26 cellular contexts compared by ENCODE assay signal in the genomic region with DNA sequence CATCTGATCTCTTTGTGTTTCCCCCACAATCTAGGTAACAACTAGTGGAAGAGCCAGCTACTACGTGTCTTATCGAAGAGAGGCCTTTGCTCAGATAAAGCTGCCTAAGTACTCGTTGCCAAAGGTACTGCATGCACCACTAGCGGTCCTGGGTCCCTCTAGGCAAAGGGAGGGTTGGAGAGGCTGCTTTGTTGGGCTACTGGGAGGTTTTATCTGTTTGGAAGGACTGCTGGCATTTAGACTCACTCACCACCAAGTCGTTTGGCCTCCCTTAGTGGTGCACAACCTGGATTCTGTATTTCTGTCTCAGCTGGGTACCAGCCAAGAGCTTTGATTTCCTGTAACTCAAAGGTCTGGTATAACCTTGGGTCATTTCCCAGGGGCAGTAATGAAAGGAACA.
"Had no signal": no experiment of that assay in that cellular context is flagged by ENCODE, and none has a peak within 500 bp of the region (broad histone marks: within the 10 kb centered on the region; RNA-seq: fewer than 3 reads in every experiment).

No MANE protein-coding gene starts in this region.

- H3K9me3 Mint-ChIP-seq: activated CD4-positive, alpha-beta memory T cell treated with anti-CD3 and anti-CD28 coated beads for 36 hours; activated CD4-positive, alpha-beta T cell treated with anti-CD3 and anti-CD28 coated beads, Interleukin-2, amount 10 ng/mL, durations not matched to agents 24 days and 14 days; activated naive CD4-positive, alpha-beta T cell treated with anti-CD3 and anti-CD28 coated beads, Interleukin-2, amount 10 ng/mL, durations not matched to agents 7 days and 5 days; activated T-helper 1 cell treated with anti-CD3 and anti-CD28 coated beads, Interleukin-12 subunit alpha, Interleukin-12 subunit beta, Interleukin-2, Interleukin-4 antibody, amounts not matched to agents 30 ng/mL and 10 ng/mL and 1 ng/mL, durations not matched to agents 14 hours and 24 hours and 36 hours; activated T-helper 2 cell treated with anti-CD3 and anti-CD28 coated beads, Interferon-gamma antibody, Interleukin-2, Interleukin-4, amounts not matched to agents 10 μg/mL and 5 μg/mL and 100 μg/mL, durations not matched to agents 14 hours and 24 hours and 36 hours had no signal

- H3K4me3 ChIP-seq: ascending aorta, body of pancreas, colonic mucosa had no signal

- ATAC-seq: activated CD4-positive, alpha-beta T cell treated with anti-CD3 and anti-CD28 coated beads for 36 hours; activated CD8-positive, alpha-beta memory T cell treated with anti-CD3 and anti-CD28 coated beads, Interleukin-2, amount 10 ng/mL, durations not matched to agents 7 days and 5 days; activated CD8-positive, alpha-beta T cell treated with anti-CD3 and anti-CD28 coated beads, Interleukin-2, amount 10 ng/mL, durations not matched to agents 7 days and 5 days; activated naive CD4-positive, alpha-beta T cell treated with anti-CD3 and anti-CD28 coated beads, Interleukin-2, amount 50 U/mL, for 72 hours; body of pancreas had no signal

- H3K36me3 Mint-ChIP-seq: activated CD4-positive, alpha-beta memory T cell treated with anti-CD3 and anti-CD28 coated beads for 36 hours; activated CD8-positive, alpha-beta memory T cell treated with anti-CD3 and anti-CD28 coated beads, Interleukin-2, amount 10 ng/mL, durations not matched to agents 7 days and 5 days; activated naive CD4-positive, alpha-beta T cell treated with anti-CD3 and anti-CD28 coated beads, Interleukin-2, amount 10 ng/mL, durations not matched to agents 7 days and 5 days; activated naive CD4-positive, alpha-beta T cell treated with anti-CD3 and anti-CD28 coated beads, Interleukin-2, amount 50 U/mL, for 72 hours; activated naive CD8-positive, alpha-beta T cell treated with anti-CD3 and anti-CD28 coated beads, Interleukin-2, amount 10 ng/mL, durations not matched to agents 7 days and 5 days had no signal

- H3K27ac ChIP-seq: ascending aorta, body of pancreas, colonic mucosa, epithelial cell of prostate had no signal

- H3K4me3 Mint-ChIP-seq: activated CD4-positive, alpha-beta memory T cell treated with anti-CD3 and anti-CD28 coated beads for 36 hours; activated CD4-positive, alpha-beta T cell treated with anti-CD3 and anti-CD28 coated beads for 36 hours; activated CD4-positive, alpha-beta T cell treated with anti-CD3 and anti-CD28 coated beads, Interleukin-2, amount 10 ng/mL, durations not matched to agents 24 days and 14 days; activated CD8-positive, alpha-beta memory T cell treated with anti-CD3 and anti-CD28 coated beads, Interleukin-2, amount 10 ng/mL, durations not matched to agents 7 days and 5 days; activated CD8-positive, alpha-beta T cell treated with anti-CD3 and anti-CD28 coated beads, Interleukin-2, amount 10 ng/mL, durations not matched to agents 7 days and 5 days; activated naive CD4-positive, alpha-beta T cell treated with anti-CD3 and anti-CD28 coated beads, Interleukin-2, amount 10 ng/mL, durations not matched to agents 7 days and 5 days; activated naive CD8-positive, alpha-beta T cell treated with anti-CD3 and anti-CD28 coated beads, Interleukin-2, amount 10 ng/mL, durations not matched to agents 7 days and 5 days; activated T-helper 1 cell treated with anti-CD3 and anti-CD28 coated beads, Interleukin-12 subunit alpha, Interleukin-12 subunit beta, Interleukin-2, Interleukin-4 antibody, amounts not matched to agents 30 ng/mL and 10 ng/mL and 1 ng/mL, durations not matched to agents 14 hours and 24 hours and 36 hours had no signal

- H3K27ac Mint-ChIP-seq: activated CD4-positive, alpha-beta memory T cell treated with anti-CD3 and anti-CD28 coated beads for 36 hours; activated CD4-positive, alpha-beta T cell treated with anti-CD3 and anti-CD28 coated beads for 36 hours; activated CD4-positive, alpha-beta T cell treated with anti-CD3 and anti-CD28 coated beads, Interleukin-2, amount 10 ng/mL, durations not matched to agents 24 days and 14 days; activated CD8-positive, alpha-beta memory T cell treated with anti-CD3 and anti-CD28 coated beads, Interleukin-2, amount 10 ng/mL, durations not matched to agents 7 days and 5 days; activated CD8-positive, alpha-beta T cell treated with anti-CD3 and anti-CD28 coated beads, Interleukin-2, amount 10 ng/mL, durations not matched to agents 7 days and 5 days; activated naive CD4-positive, alpha-beta T cell treated with anti-CD3 and anti-CD28 coated beads, Interleukin-2, amount 10 ng/mL, durations not matched to agents 7 days and 5 days; activated naive CD4-positive, alpha-beta T cell treated with anti-CD3 and anti-CD28 coated beads, Interleukin-2, amount 50 U/mL, for 72 hours; activated naive CD8-positive, alpha-beta T cell treated with anti-CD3 and anti-CD28 coated beads, Interleukin-2, amount 10 ng/mL, durations not matched to agents 7 days and 5 days; activated T-helper 1 cell treated with anti-CD3 and anti-CD28 coated beads, Interleukin-12 subunit alpha, Interleukin-12 subunit beta, Interleukin-2, Interleukin-4 antibody, amounts not matched to agents 30 ng/mL and 10 ng/mL and 1 ng/mL, durations not matched to agents 14 hours and 24 hours and 36 hours; activated T-helper 2 cell treated with anti-CD3 and anti-CD28 coated beads, Interferon-gamma antibody, Interleukin-2, Interleukin-4, amounts not matched to agents 10 μg/mL and 5 μg/mL and 100 μg/mL, durations not matched to agents 14 hours and 24 hours and 36 hours had no signal

- H3K27me3 ChIP-seq: ascending aorta, body of pancreas, colonic mucosa had no signal

- H3K9me3 ChIP-seq: ascending aorta, body of pancreas, colonic mucosa had no signal

- H3K4me1 Mint-ChIP-seq: activated CD4-positive, alpha-beta T cell treated with anti-CD3 and anti-CD28 coated beads for 36 hours; activated CD4-positive, alpha-beta T cell treated with anti-CD3 and anti-CD28 coated beads, Interleukin-2, amount 10 ng/mL, durations not matched to agents 24 days and 14 days; activated CD8-positive, alpha-beta memory T cell treated with anti-CD3 and anti-CD28 coated beads, Interleukin-2, amount 10 ng/mL, durations not matched to agents 7 days and 5 days; activated naive CD4-positive, alpha-beta T cell treated with anti-CD3 and anti-CD28 coated beads, Interleukin-2, amount 10 ng/mL, durations not matched to agents 7 days and 5 days; activated naive CD8-positive, alpha-beta T cell treated with anti-CD3 and anti-CD28 coated beads, Interleukin-2, amount 10 ng/mL, durations not matched to agents 7 days and 5 days had no signal

- H3K36me3 ChIP-seq: ascending aorta, colonic mucosa had no signal

- H3K27me3 Mint-ChIP-seq: activated CD4-positive, alpha-beta memory T cell treated with anti-CD3 and anti-CD28 coated beads for 36 hours; activated CD4-positive, alpha-beta T cell treated with anti-CD3 and anti-CD28 coated beads for 36 hours; activated CD4-positive, alpha-beta T cell treated with anti-CD3 and anti-CD28 coated beads, Interleukin-2, amount 10 ng/mL, durations not matched to agents 24 days and 14 days; activated CD8-positive, alpha-beta memory T cell treated with anti-CD3 and anti-CD28 coated beads, Interleukin-2, amount 10 ng/mL, durations not matched to agents 7 days and 5 days; activated naive CD4-positive, alpha-beta T cell treated with anti-CD3 and anti-CD28 coated beads, Interleukin-2, amount 10 ng/mL, durations not matched to agents 7 days and 5 days had no signal

- H3K4me1 ChIP-seq: ascending aorta, colonic mucosa had no signal

- DNase-seq: activated CD4-positive, alpha-beta memory T cell treated with anti-CD3 and anti-CD28 coated beads for 36 hours; activated CD4-positive, alpha-beta T cell treated with anti-CD3 and anti-CD28 coated beads for 36 hours; activated CD4-positive, alpha-beta T cell treated with anti-CD3 and anti-CD28 coated beads, Interleukin-2, amount 10 ng/mL, durations not matched to agents 24 days and 14 days; activated CD4-positive, CD25-positive, alpha-beta regulatory T cell; activated CD4-positive, CD25-positive, alpha-beta regulatory T cell treated with anti-CD3 and anti-CD28 coated beads, Interleukin-2, amount 50 U/mL, for 72 hours; activated CD8-positive, alpha-beta memory T cell treated with anti-CD3 and anti-CD28 coated beads, Interleukin-2, amount 10 ng/mL, durations not matched to agents 7 days and 5 days; activated CD8-positive, alpha-beta memory T cell treated with anti-CD3 and anti-CD28 coated beads, Interleukin-2, amount 50 U/mL, for 4 hours; activated CD8-positive, alpha-beta T cell treated with anti-CD3 and anti-CD28 coated beads, Interleukin-2, amount 10 ng/mL, durations not matched to agents 7 days and 5 days; activated effector memory CD4-positive, alpha-beta T cell treated with anti-CD3 and anti-CD28 coated beads, Interleukin-2, amount 50 U/mL, for 16 hours; activated naive CD4-positive, alpha-beta T cell; activated naive CD4-positive, alpha-beta T cell treated with anti-CD3 and anti-CD28 coated beads, Interleukin-2, amount 10 ng/mL, durations not matched to agents 7 days and 5 days; activated naive CD8-positive, alpha-beta T cell treated with anti-CD3 and anti-CD28 coated beads, Interleukin-2, amount 10 ng/mL, durations not matched to agents 7 days and 5 days; activated T-cell treated with anti-CD3 and anti-CD28 coated beads, Interleukin-2, amount 50 U/mL, for 1 hour; activated T-cell treated with anti-CD3 and anti-CD28 coated beads, Interleukin-2, amount 50 U/mL, for 48 hours; central memory CD4-positive, alpha-beta T cell; cerebellar nuclear complex; colonic mucosa; effector CD8-positive, alpha-beta T cell; foreskin fibroblast; T-helper 2 cell had no signal
